Comparison of ENCODE assay signal across 8 cellular contexts in the genomic region with DNA sequence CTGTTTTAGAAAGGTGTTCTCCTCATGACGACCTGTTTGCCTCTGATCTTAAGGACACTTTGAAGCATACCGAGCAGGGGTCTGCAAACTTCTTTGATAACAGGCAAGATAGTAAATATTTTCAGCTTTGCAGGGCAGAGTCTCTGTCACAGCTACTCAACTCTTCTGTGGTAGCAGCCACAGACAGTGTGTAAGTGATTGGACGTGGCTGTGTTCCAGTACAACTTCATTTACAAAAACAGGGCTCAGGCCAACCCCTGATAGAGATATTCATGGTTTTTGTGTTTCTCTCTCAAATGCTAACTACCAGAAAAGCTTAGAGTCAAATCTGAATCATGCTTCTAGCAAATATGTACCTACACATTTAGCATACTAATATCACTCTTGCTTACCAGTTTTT. TPM values are rescaled to one million over a fixed set of nuclear protein-coding genes. Genes with fewer than 3 reads are reported as not detected.
DNase-seq lines count a peak whose midpoint lies in the region; ATAC-seq and TF ChIP-seq lines count a peak whose summit lies in the region.

No MANE protein-coding gene starts in this region.

- intact Hi-C loops in mammary epithelial cell (cut with micrococcal nuclease), result no loop called here

- BruUV-seq in mammary epithelial cell (replicated peaks; lab: Mats Ljungman, UMichigan), result no TSS peak

- H3K4me2 ChIP-seq in mammary epithelial cell (ENCODE audit: insufficient read depth, low read depth, low read length), result peak overlapping the region; percentile 38

- in situ Hi-C loops in mammary epithelial cell (cut with MboI; ENCODE audit: low sequenced_read_pairs in 2 of 2), result no loop called here

- H3K36me3 Mint-ChIP-seq in natural killer cell treated with Interleukin-12 subunit alpha and Interleukin-12 subunit beta and Interleukin-15 and Interleukin-18, amount 100 ng/mL, for 72 hours, result peaks cover 43% of the 10 kb centered on the region

- H4K20me1 ChIP-seq in mammary epithelial cell (ENCODE audit: insufficient read depth, low read length), result no peaks in the 10 kb centered on the region

- no peaks in the 10 kb centered on the region for H3K9me3 Mint-ChIP-seq in natural killer cell treated with Interleukin-12 subunit alpha and Interleukin-12 subunit beta and Interleukin-15 and Interleukin-18, amount 100 ng/mL, for 72 hours

- peak overlapping the region; percentile 71 for H3K4me3 Mint-ChIP-seq in natural killer cell treated with Interleukin-12 subunit alpha and Interleukin-12 subunit beta and Interleukin-15 and Interleukin-18, amount 100 ng/mL, for 72 hours

- no peaks in the 10 kb centered on the region for H3K9me3 ChIP-seq in mammary epithelial cell (replicated peaks; ENCODE audit: insufficient read depth, low read length)

- H3K79me2 ChIP-seq in mammary epithelial cell (ENCODE audit: insufficient read depth, low read length), result peaks cover 90% of the 10 kb centered on the region

- H3K27ac ChIP-seq in mammary epithelial cell (ENCODE audit: insufficient read depth, low read depth, low read length), result peak overlapping the region; percentile 17

- CTCF ChIA-PET in mammary epithelial cell (lab: Charles Lee; ENCODE audit: low non-redundant PET), result no interaction called here

- no peak overlapping the region for H3K9ac ChIP-seq in mammary epithelial cell (ENCODE audit: insufficient read depth, low read length)

- peaks cover 61% of the 10 kb centered on the region for H3K4me1 ChIP-seq in mammary epithelial cell (ENCODE audit: insufficient read depth, low read length)

- H3K27me3 Mint-ChIP-seq in natural killer cell treated with Interleukin-12 subunit alpha and Interleukin-12 subunit beta and Interleukin-15 and Interleukin-18, amount 100 ng/mL, for 72 hours, result no peaks in the 10 kb centered on the region

- H3K4me1 Mint-ChIP-seq in natural killer cell treated with Interleukin-12 subunit alpha and Interleukin-12 subunit beta and Interleukin-15 and Interleukin-18, amount 100 ng/mL, for 72 hours (ENCODE audit: low read depth in 2 of 2), result peaks cover 65 to 79% of the 10 kb centered on the region in 2 donors

- 95% methylated on average over 3 of the region's 3 CpGs for WGBS in mammary epithelial cell (ENCODE audit: low coverage, missing lambda C conversion rate)

- no peak overlapping the region for H2AFZ ChIP-seq in mammary epithelial cell (ENCODE audit: low read depth, low read length)

- peak overlapping the region; percentile 81 to 99 for H3K27ac Mint-ChIP-seq in natural killer cell treated with Interleukin-12 subunit alpha and Interleukin-12 subunit beta and Interleukin-15 and Interleukin-18, amount 100 ng/mL, for 72 hours

- no peak for TF ChIP-seq CTCF in mammary epithelial cell (conservative IDR thresholded peaks at IDR 0.05 in 1 of 2, IDR thresholded peaks at IDR 0.05 in 1 of 2; ENCODE audit: extremely low read depth in 1 of 2, insufficient read depth in 1 of 2, low read depth in 1 of 2, low read length in 2 of 2)

- no peaks in the 10 kb centered on the region for H3K27me3 ChIP-seq in mammary epithelial cell (ENCODE audit: insufficient read depth, low read length)

- peak; percentile 19 for ATAC-seq in HG03520 (IDR thresholded peaks at IDR 0.05; ENCODE audit: unreplicated experiment)
- ATAC-seq in natural killer cell treated with Interleukin-12 subunit alpha and Interleukin-12 subunit beta and Interleukin-15 and Interleukin-18, amount 100 ng/mL, for 72 hours, result peak; percentile 7 to 59

- dilution Hi-C loops in mammary epithelial cell (cut with HindIII; ENCODE audit: low sequenced_read_pairs), result no loop called here

- peak; percentile 38 for DNase-seq in activated naive CD4-positive, alpha-beta T cell treated with Interleukin-2 at 50 U/mL for 16 hours
- DNase-seq in activated naive CD4-positive, alpha-beta T cell (lab: John Stamatoyannopoulos, UW), result no peak
- DNase-seq in mammary epithelial cell (no peak), SIG-M5 (lab: John Stamatoyannopoulos, UW) (no peak), NCI-H2196 treated with DMSO at 0.1 percent for 48 hours (lab: John Stamatoyannopoulos, UW; ENCODE audit: unreplicated experiment) (no peak), NCI-H1417 (lab: John Stamatoyannopoulos, UW) (no peak)
- DNase-seq in natural killer cell treated with Interleukin-12 subunit alpha and Interleukin-12 subunit beta and Interleukin-15 and Interleukin-18, amount 100 ng/mL, for 72 hours (ENCODE audit: low spot score), result no peak

- no peak overlapping the region for H3K4me3 ChIP-seq in mammary epithelial cell (replicated peaks in 1 of 3; ENCODE audit: insufficient read depth in 1 of 3, low read depth in 2 of 3, low read length in 3 of 3)

- peaks cover 73% of the 10 kb centered on the region for H3K36me3 ChIP-seq in mammary epithelial cell (ENCODE audit: insufficient read depth, low read length)

RNA-seq across cellular contexts. Expression of gene TGFBR2, which starts 51.5 kb away (rescaled TPM):
- 100 to 1,000 TPM; 149 to 179 TPM for total RNA-seq in mammary epithelial cell
- polyA plus RNA-seq in mammary epithelial cell, result 289 TPM
- 320 TPM for polyA minus RNA-seq in mammary epithelial cell
- 10 to 100 TPM; 37.3 to 38.6 TPM for total RNA-seq in natural killer cell treated with Interleukin-12 subunit alpha and Interleukin-12 subunit beta and Interleukin-15 and Interleukin-18, amount 100 ng/mL, for 72 hours
